ENCODE assay signal across 12 cellular contexts in genomic region chr2:197273485-197273884, GRCh38. TPM values are rescaled to one million over a fixed set of nuclear protein-coding genes. Genes with fewer than 3 reads are reported as not detected.
DNase-seq lines count a peak whose midpoint lies in the region; ATAC-seq and TF ChIP-seq lines count a peak whose summit lies in the region.
"Had no signal": no experiment of that assay in that cellular context is flagged by ENCODE, and none has a peak within 500 bp of the region (broad histone marks: within the 10 kb centered on the region; RNA-seq: fewer than 3 reads in every experiment).

No MANE protein-coding gene starts in this region.

- 0 out of 2 replicates have a peak, but pooled peaks have one; percentile 35 for ATAC-seq in WTC11
- no peak for ATAC-seq in HG03039 (IDR thresholded peaks at IDR 0.05; ENCODE audit: unreplicated experiment)

- no peaks in the 10 kb centered on the region for H3K9me3 Mint-ChIP-seq in WTC11

- no peak for TF ChIP-seq POLR2A in tibial nerve (IDR thresholded peaks at IDR 0.05)

- H3K27me3 Mint-ChIP-seq in WTC11 (ENCODE audit: low read depth): no peaks in the 10 kb centered on the region

- H3K9me3 ChIP-seq in neutrophil (no peaks in the 10 kb centered on the region), tibial nerve (no peaks in the 10 kb centered on the region)

- WGBS in tibial nerve, 2 donors: 57 to 62% methylated on average over 4 of the region's 4 CpGs

- CTCF ChIA-PET in WTC11 (lab: Charles Lee): interaction anchor here (1.4 kb wide), 1 partner anchor 105 kb away, joined by 4 read pairs; no protein-coding TSS in a partner anchor

- H3K36me3 ChIP-seq in neutrophil (no peaks in the 10 kb centered on the region), tibial nerve (no peaks in the 10 kb centered on the region)

- TF ChIP-seq EP300 in tibial nerve (IDR thresholded peaks at IDR 0.05): no peak

- DNase-seq in NCI-H1417 (lab: John Stamatoyannopoulos, UW) (peak; percentile 53 to 76 (median 57)), NCI-H1417 treated with DMSO at 0.1 percent for 48 hours (lab: John Stamatoyannopoulos, UW) (no peak), NCI-H1105 treated with DMSO at 0.1 percent for 48 hours (lab: John Stamatoyannopoulos, UW) (peak; percentile 57), WTC11 (ENCODE audit: low spot score) (no peak), tibial nerve (ENCODE audit: low spot score in 2 of 2) (no peak), T-helper 9 cell (no peak)
- DNase-seq: activated T-cell treated with anti-CD3 and anti-CD28 coated beads, Interleukin-2, amount 50 U/mL, for 48 hours; effector memory CD4-positive, alpha-beta T cell; Karpas-422 had no signal

- H3K4me1 ChIP-seq in neutrophil (ENCODE audit: control insufficient read depth in 1 of 2, insufficient read depth in 1 of 2, low read depth in 1 of 2, low read length in 1 of 2): peaks cover 42 to 57% of the 10 kb centered on the region in 2 experiments
- H3K4me1 ChIP-seq in tibial nerve: peaks cover 0 to 14% (median 7%) of the 10 kb centered on the region in 4 donors

- peak overlapping the region; percentile 22 for H3K27ac ChIP-seq in neutrophil
- no peak overlapping the region for H3K27ac ChIP-seq in tibial nerve
- H3K27ac ChIP-seq: 22Rv1 had no signal

- no peaks in the 10 kb centered on the region for H3K4me1 Mint-ChIP-seq in WTC11

- H3K4me3 ChIP-seq in neutrophil (ENCODE audit: low read depth in 1 of 2, low read length in 1 of 2): no peak overlapping the region
- H3K4me3 ChIP-seq in tibial nerve: no peak overlapping the region

- no peaks in the 10 kb centered on the region for H3K36me3 Mint-ChIP-seq in WTC11

- POLR2A ChIA-PET in WTC11 (lab: Charles Lee): no interaction called here

- H3K27me3 ChIP-seq in neutrophil (no peaks in the 10 kb centered on the region), tibial nerve (no peaks in the 10 kb centered on the region)

- TF ChIP-seq CTCF in WTC11 (IDR thresholded peaks at IDR 0.05) (no peak), neutrophil (IDR thresholded peaks at IDR 0.05) (no peak), tibial nerve (IDR thresholded peaks at IDR 0.05) (no peak)

- no peak overlapping the region for H3K4me3 Mint-ChIP-seq in WTC11

- no peak overlapping the region for H3K27ac Mint-ChIP-seq in WTC11

TF ChIP-seq in WTC11, 78 proteins besides CTCF, POLR2A, EP300 and RAD21:
- TF ChIP-seq, protein P1, sequence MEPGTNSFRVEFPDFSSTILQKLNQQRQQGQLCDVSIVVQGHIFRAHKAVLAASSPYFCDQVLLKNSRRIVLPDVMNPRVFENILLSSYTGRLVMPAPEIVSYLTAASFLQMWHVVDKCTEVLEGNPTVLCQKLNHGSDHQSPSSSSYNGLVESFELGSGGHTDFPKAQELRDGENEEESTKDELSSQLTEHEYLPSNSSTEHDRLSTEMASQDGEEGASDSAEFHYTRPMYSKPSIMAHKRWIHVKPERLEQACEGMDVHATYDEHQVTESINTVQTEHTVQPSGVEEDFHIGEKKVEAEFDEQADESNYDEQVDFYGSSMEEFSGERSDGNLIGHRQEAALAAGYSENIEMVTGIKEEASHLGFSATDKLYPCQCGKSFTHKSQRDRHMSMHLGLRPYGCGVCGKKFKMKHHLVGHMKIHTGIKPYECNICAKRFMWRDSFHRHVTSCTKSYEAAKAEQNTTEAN (CRISPR knock-in tag; IDR thresholded peaks at IDR 0.05): no peak
- TF ChIP-seq, protein P2, sequence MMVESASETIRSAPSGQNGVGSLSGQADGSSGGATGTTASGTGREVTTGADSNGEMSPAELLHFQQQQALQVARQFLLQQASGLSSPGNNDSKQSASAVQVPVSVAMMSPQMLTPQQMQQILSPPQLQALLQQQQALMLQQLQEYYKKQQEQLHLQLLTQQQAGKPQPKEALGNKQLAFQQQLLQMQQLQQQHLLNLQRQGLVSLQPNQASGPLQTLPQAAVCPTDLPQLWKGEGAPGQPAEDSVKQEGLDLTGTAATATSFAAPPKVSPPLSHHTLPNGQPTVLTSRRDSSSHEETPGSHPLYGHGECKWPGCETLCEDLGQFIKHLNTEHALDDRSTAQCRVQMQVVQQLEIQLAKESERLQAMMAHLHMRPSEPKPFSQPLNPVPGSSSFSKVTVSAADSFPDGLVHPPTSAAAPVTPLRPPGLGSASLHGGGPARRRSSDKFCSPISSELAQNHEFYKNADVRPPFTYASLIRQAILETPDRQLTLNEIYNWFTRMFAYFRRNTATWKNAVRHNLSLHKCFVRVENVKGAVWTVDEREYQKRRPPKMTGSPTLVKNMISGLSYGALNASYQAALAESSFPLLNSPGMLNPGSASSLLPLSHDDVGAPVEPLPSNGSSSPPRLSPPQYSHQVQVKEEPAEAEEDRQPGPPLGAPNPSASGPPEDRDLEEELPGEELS (CRISPR knock-in tag; IDR thresholded peaks at IDR 0.05): no peak
- TF ChIP-seq NR2C2 (CRISPR knock-in tag; IDR thresholded peaks at IDR 0.05): no peak
- TF ChIP-seq ZNF138 (CRISPR knock-in tag; conservative IDR thresholded peaks at IDR 0.05): no peak
- TF ChIP-seq GABPB1 (CRISPR knock-in tag; IDR thresholded peaks at IDR 0.05): no peak
- no peak for TF ChIP-seq NR3C1 (CRISPR knock-in tag; conservative IDR thresholded peaks at IDR 0.05; ENCODE audit: low read depth)
- no peak for TF ChIP-seq ZNF317 (CRISPR knock-in tag; IDR thresholded peaks at IDR 0.05; ENCODE audit: borderline replicate concordance, low read depth)
- TF ChIP-seq, protein P3, sequence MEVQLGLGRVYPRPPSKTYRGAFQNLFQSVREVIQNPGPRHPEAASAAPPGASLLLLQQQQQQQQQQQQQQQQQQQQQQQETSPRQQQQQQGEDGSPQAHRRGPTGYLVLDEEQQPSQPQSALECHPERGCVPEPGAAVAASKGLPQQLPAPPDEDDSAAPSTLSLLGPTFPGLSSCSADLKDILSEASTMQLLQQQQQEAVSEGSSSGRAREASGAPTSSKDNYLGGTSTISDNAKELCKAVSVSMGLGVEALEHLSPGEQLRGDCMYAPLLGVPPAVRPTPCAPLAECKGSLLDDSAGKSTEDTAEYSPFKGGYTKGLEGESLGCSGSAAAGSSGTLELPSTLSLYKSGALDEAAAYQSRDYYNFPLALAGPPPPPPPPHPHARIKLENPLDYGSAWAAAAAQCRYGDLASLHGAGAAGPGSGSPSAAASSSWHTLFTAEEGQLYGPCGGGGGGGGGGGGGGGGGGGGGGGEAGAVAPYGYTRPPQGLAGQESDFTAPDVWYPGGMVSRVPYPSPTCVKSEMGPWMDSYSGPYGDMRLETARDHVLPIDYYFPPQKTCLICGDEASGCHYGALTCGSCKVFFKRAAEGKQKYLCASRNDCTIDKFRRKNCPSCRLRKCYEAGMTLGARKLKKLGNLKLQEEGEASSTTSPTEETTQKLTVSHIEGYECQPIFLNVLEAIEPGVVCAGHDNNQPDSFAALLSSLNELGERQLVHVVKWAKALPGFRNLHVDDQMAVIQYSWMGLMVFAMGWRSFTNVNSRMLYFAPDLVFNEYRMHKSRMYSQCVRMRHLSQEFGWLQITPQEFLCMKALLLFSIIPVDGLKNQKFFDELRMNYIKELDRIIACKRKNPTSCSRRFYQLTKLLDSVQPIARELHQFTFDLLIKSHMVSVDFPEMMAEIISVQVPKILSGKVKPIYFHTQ (CRISPR knock-in tag; IDR thresholded peaks at IDR 0.05): no peak
- no peak for TF ChIP-seq ZNF416 (CRISPR knock-in tag; IDR thresholded peaks at IDR 0.05)
- TF ChIP-seq SOX15 (CRISPR knock-in tag; IDR thresholded peaks at IDR 0.05): no peak
- no peak for TF ChIP-seq FOXP1 (CRISPR knock-in tag; IDR thresholded peaks at IDR 0.05; ENCODE audit: borderline replicate concordance)
- TF ChIP-seq JUN (CRISPR knock-in tag; IDR thresholded peaks at IDR 0.05): no peak
- no peak for TF ChIP-seq NR1H2 (CRISPR knock-in tag; IDR thresholded peaks at IDR 0.05)
- TF ChIP-seq, protein P4, sequence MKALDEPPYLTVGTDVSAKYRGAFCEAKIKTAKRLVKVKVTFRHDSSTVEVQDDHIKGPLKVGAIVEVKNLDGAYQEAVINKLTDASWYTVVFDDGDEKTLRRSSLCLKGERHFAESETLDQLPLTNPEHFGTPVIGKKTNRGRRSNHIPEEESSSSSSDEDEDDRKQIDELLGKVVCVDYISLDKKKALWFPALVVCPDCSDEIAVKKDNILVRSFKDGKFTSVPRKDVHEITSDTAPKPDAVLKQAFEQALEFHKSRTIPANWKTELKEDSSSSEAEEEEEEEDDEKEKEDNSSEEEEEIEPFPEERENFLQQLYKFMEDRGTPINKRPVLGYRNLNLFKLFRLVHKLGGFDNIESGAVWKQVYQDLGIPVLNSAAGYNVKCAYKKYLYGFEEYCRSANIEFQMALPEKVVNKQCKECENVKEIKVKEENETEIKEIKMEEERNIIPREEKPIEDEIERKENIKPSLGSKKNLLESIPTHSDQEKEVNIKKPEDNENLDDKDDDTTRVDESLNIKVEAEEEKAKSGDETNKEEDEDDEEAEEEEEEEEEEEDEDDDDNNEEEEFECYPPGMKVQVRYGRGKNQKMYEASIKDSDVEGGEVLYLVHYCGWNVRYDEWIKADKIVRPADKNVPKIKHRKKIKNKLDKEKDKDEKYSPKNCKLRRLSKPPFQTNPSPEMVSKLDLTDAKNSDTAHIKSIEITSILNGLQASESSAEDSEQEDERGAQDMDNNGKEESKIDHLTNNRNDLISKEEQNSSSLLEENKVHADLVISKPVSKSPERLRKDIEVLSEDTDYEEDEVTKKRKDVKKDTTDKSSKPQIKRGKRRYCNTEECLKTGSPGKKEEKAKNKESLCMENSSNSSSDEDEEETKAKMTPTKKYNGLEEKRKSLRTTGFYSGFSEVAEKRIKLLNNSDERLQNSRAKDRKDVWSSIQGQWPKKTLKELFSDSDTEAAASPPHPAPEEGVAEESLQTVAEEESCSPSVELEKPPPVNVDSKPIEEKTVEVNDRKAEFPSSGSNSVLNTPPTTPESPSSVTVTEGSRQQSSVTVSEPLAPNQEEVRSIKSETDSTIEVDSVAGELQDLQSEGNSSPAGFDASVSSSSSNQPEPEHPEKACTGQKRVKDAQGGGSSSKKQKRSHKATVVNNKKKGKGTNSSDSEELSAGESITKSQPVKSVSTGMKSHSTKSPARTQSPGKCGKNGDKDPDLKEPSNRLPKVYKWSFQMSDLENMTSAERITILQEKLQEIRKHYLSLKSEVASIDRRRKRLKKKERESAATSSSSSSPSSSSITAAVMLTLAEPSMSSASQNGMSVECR (CRISPR knock-in tag; IDR thresholded peaks at IDR 0.05; ENCODE audit: borderline replicate concordance): no peak
- TF ChIP-seq ESRRA (CRISPR knock-in tag; IDR thresholded peaks at IDR 0.05; ENCODE audit: borderline replicate concordance): no peak
- TF ChIP-seq HMGA2 (CRISPR knock-in tag; IDR thresholded peaks at IDR 0.05): no peak
- TF ChIP-seq FOXK1 (CRISPR knock-in tag; IDR thresholded peaks at IDR 0.05): no peak
- TF ChIP-seq ELF4 (CRISPR knock-in tag; IDR thresholded peaks at IDR 0.05; ENCODE audit: low read depth): no peak
- no peak for TF ChIP-seq ZNF219 (CRISPR knock-in tag; IDR thresholded peaks at IDR 0.05; ENCODE audit: borderline replicate concordance)

RNA-seq across cellular contexts. Expression of gene ANKRD44, which starts 37.1 kb away (rescaled TPM):
- total RNA-seq in WTC11 (2021): 0.68 to 0.85 TPM (median 0.71 TPM) in 3 replicates
- 10 to 100 TPM; 28.5 to 48.9 (median 41.5) TPM for total RNA-seq in tibial nerve

Comparison
In these comparisons a context has a peak if more than half of its experiments do, and no peak if none do; other contexts are left out.
1. DNase-seq: peak in NCI-H1417 (3 of 3) and NCI-H1105 treated with DMSO at 0.1 percent for 48 hours (single experiment); none in NCI-H1417 treated with DMSO at 0.1 percent for 48 hours (single experiment), WTC11 (single experiment), tibial nerve (0 of 2) and T-helper 9 cell (single experiment).
2. RNA of gene ANKRD44, which starts 37.1 kb away (total RNA-seq): 28.5 to 48.9 TPM in tibial nerve; 0.68 to 0.85 TPM in WTC11; every median in the first group is over 10 times any median in the second.